22 cellular contexts compared by ENCODE assay signal in the genomic region with DNA sequence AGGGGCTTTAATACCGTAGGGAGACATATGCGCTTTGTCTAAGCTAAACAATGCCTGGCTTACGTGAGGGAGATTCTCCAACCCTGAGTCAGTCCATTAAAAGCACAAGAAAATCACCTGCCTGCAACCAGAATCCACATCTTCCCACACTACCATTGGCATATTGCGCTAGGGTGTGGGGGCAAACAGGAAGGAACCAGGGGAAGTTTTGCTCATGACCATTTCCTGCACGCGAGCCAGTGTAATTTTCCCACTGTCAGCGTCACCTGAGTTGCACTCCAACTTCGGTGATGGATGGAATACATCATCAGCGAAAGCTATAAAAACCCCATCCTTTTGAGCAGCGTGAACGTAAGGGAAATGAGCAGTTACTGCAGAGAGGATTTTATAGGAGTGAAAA.
DNase-seq lines count a peak whose midpoint lies in the region; ATAC-seq, FAIRE-seq and TF ChIP-seq lines count a peak whose summit lies in the region.
"Had no signal": no experiment of that assay in that cellular context is flagged by ENCODE, and none has a peak within 500 bp of the region (broad histone marks: within the 10 kb centered on the region; RNA-seq: fewer than 3 reads in every experiment).

No MANE protein-coding gene starts in this region.

- no peak for FAIRE-seq in H1 (lab: Jason Lieb, UNC)
- FAIRE-seq: bronchial epithelial cell, GM12891, GM19239, K562 had no signal

- H3K27me3 Mint-ChIP-seq in CD8-positive, alpha-beta memory T cell: no peaks in the 10 kb centered on the region
- no peaks in the 10 kb centered on the region for H3K27me3 Mint-ChIP-seq in natural killer cell (ENCODE audit: low read depth in 2 of 2)
- H3K27me3 Mint-ChIP-seq: activated CD8-positive, alpha-beta memory T cell treated with anti-CD3 and anti-CD28 coated beads, Interleukin-2, amount 10 ng/mL, durations not matched to agents 7 days and 5 days had no signal

- H3K79me1 ChIP-seq in H1 (ENCODE audit: low read depth, low read length): no peaks in the 10 kb centered on the region

- H3K36me3 ChIP-seq in A673 (ENCODE audit: insufficient read depth, low read length, poor library complexity, severe bottlenecking) (no peaks in the 10 kb centered on the region), H1 (ENCODE audit: control insufficient read depth in 2 of 4, insufficient read depth in 4 of 4, low read length in 3 of 4) (no peaks in the 10 kb centered on the region)
- H3K36me3 ChIP-seq in CD8-positive, alpha-beta memory T cell (ENCODE audit: insufficient read depth, low read length): no peaks in the 10 kb centered on the region
- H3K36me3 ChIP-seq: adrenal gland, neural progenitor cell, tibial artery had no signal

- H4K8ac ChIP-seq in H1 (ENCODE audit: extremely low read depth, insufficient read depth, low read length): no peak overlapping the region

- H2BK120ac ChIP-seq in H1 (replicated peaks; ENCODE audit: low read depth, low read length): no peak overlapping the region

- no peak overlapping the region for H3K4me2 ChIP-seq in H1 (ENCODE audit: insufficient read depth in 1 of 2, low read depth in 2 of 2, low read length in 2 of 2)
- H3K4me2 ChIP-seq: neural progenitor cell had no signal

- H2BK15ac ChIP-seq in H1 (ENCODE audit: low read length): no peak overlapping the region

- no peak overlapping the region for H2AFZ ChIP-seq in H1 (ENCODE audit: low read length)
- H2AFZ ChIP-seq: neural progenitor cell had no signal

- TF ChIP-seq RAD21 in H1 (IDR thresholded peaks at IDR 0.05 in 1 of 2, conservative IDR thresholded peaks at IDR 0.05 in 1 of 2; ENCODE audit: low read depth in 2 of 2, low read length in 2 of 2): no peak

- H3K9me3 Mint-ChIP-seq in CD8-positive, alpha-beta memory T cell: no peaks in the 10 kb centered on the region
- H3K9me3 Mint-ChIP-seq in natural killer cell: no peaks in the 10 kb centered on the region
- H3K9me3 Mint-ChIP-seq: neural progenitor cell had no signal

- no peak overlapping the region for H2BK20ac ChIP-seq in H1 (ENCODE audit: low read length)

- peaks cover 0 to 58% (median 17%) of the 10 kb centered on the region in 3 donors for H3K36me3 Mint-ChIP-seq in CD8-positive, alpha-beta memory T cell
- H3K36me3 Mint-ChIP-seq in natural killer cell: no peaks in the 10 kb centered on the region

- H3K4me3 ChIP-seq in A673 (ENCODE audit: low read depth, low read length, poor library complexity, severe bottlenecking): no peak overlapping the region
- no peak overlapping the region for H3K4me3 ChIP-seq in CD8-positive, alpha-beta memory T cell (ENCODE audit: low read length)
- H3K4me3 ChIP-seq in H1 (ENCODE audit: extremely low read depth in 1 of 4, insufficient read depth in 2 of 4, low read depth in 3 of 4, low read length in 4 of 4): no peak overlapping the region
- H3K4me3 ChIP-seq in dorsolateral prefrontal cortex: no peak overlapping the region
- H3K4me3 ChIP-seq: adrenal gland, K562, neural progenitor cell, tibial artery had no signal

- no peaks in the 10 kb centered on the region for H4K20me1 ChIP-seq in H1 (replicated peaks in 1 of 2; ENCODE audit: control insufficient read depth in 1 of 2, insufficient read depth in 2 of 2, low read length in 2 of 2)

- no peaks in the 10 kb centered on the region; a peak in 1 of 4 replicates for H3K79me2 ChIP-seq in H1 (ENCODE audit: control insufficient read depth in 1 of 2, insufficient read depth in 2 of 2, low read length in 2 of 2)

- no TSS peak for BruUV-seq in A673 (replicated peaks; lab: Mats Ljungman, UMichigan)

- H3K27ac ChIP-seq in A673 (ENCODE audit: low read depth, low read length, poor library complexity, severe bottlenecking) (no peak overlapping the region), H1 (ENCODE audit: low read depth, low read length) (no peak overlapping the region), dorsolateral prefrontal cortex (peak overlapping the region in 12 of 59 donors; percentile 3 to 58 (median 28))
- no peak overlapping the region for H3K27ac ChIP-seq in CD8-positive, alpha-beta memory T cell (ENCODE audit: low read depth, low read length)
- H3K27ac ChIP-seq: neural progenitor cell, tibial artery had no signal

- H2AK5ac ChIP-seq in H1 (ENCODE audit: low read depth, low read length): no peak overlapping the region

- intact Hi-C loops in A673 (cut with micrococcal nuclease; ENCODE audit: unreplicated experiment): no loop called here
- intact Hi-C loops in natural killer cell (cut with micrococcal nuclease): no loop called here
- intact Hi-C loops in dorsolateral prefrontal cortex (cut with DNase I): no loop called here

- H3K18ac ChIP-seq in H1 (ENCODE audit: extremely low read depth, low read length): no peak overlapping the region

- no peak overlapping the region for H3K14ac ChIP-seq in H1 (ENCODE audit: insufficient read length)

- 88% methylated on average over 11 of the region's 11 CpGs; no CpG with 5 or more reads in 1 of the 2 experiments for WGBS in H1 (ENCODE audit: extremely low coverage in 1 of 2, insufficient coverage in 1 of 2, insufficient read length in 1 of 2, insufficient replicate concordance in 2 of 2, low coverage in 1 of 2, low lambda C conversion rate in 2 of 2, missing lambda C conversion rate in 1 of 2), 2 experiments

- no peaks in the 10 kb centered on the region for H3K23me2 ChIP-seq in H1 (ENCODE audit: low read depth, low read length)

- no peak for TF ChIP-seq POLR2A in H1 (IDR thresholded peaks at IDR 0.05; ENCODE audit: control extremely low read depth in 1 of 2, low read depth in 2 of 2, low read length in 2 of 2)

- H3K4ac ChIP-seq in H1 (replicated peaks; ENCODE audit: insufficient read length, low read depth, low read length): no peak overlapping the region

- H3K9me3 ChIP-seq in A673 (ENCODE audit: low read depth, low read length, poor library complexity, severe bottlenecking) (no peaks in the 10 kb centered on the region), H1 (ENCODE audit: insufficient read depth in 2 of 2, low read depth in 1 of 2, low read length in 1 of 2) (no peaks in the 10 kb centered on the region)
- no peaks in the 10 kb centered on the region for H3K9me3 ChIP-seq in CD8-positive, alpha-beta memory T cell (ENCODE audit: low read length)
- H3K9me3 ChIP-seq: adrenal gland, tibial artery had no signal

- H4K5ac ChIP-seq in H1 (ENCODE audit: insufficient read length, low read depth, low read length): no peak overlapping the region

- POLR2A ChIA-PET in A673 (lab: Charles Lee; ENCODE audit: low non-redundant PET) (no interaction called here), H1 (lab: Charles Lee; ENCODE audit: partially characterized antibody) (no interaction called here)
- POLR2A ChIA-PET in CD8-positive, alpha-beta memory T cell (lab: Charles Lee): no interaction called here

- H3K27ac Mint-ChIP-seq in CD8-positive, alpha-beta memory T cell: peak overlapping the region in 5 of 8 donors; percentile 42 to 78 (median 68)
- peak overlapping the region; percentile 64 to 76 for H3K27ac Mint-ChIP-seq in natural killer cell
- H3K27ac Mint-ChIP-seq: activated CD8-positive, alpha-beta memory T cell treated with anti-CD3 and anti-CD28 coated beads, Interleukin-2, amount 10 ng/mL, durations not matched to agents 7 days and 5 days had no signal

- no peak overlapping the region for H3K56ac ChIP-seq in H1 (replicated peaks; ENCODE audit: insufficient read length, low read depth, low read length)

- H3K23ac ChIP-seq in H1 (ENCODE audit: insufficient read length): no peak overlapping the region

- no peaks in the 10 kb centered on the region for H3K4me1 ChIP-seq in A673 (ENCODE audit: insufficient read depth, low read length, poor library complexity, severe bottlenecking)
- H3K4me1 ChIP-seq in CD8-positive, alpha-beta memory T cell (ENCODE audit: insufficient read depth, low read length): peaks cover 5% of the 10 kb centered on the region
- peaks cover 0 to 3% (median 1%) of the 10 kb centered on the region in 4 experiments; a peak in 2 of 7 replicates for H3K4me1 ChIP-seq in H1 (replicated peaks in 1 of 4; ENCODE audit: control insufficient read depth in 3 of 4, insufficient read depth in 4 of 4, low read length in 3 of 4)
- H3K4me1 ChIP-seq: neural progenitor cell had no signal

- no peak for TF ChIP-seq EP300 in H1 (IDR thresholded peaks at IDR 0.05; ENCODE audit: borderline replicate concordance in 1 of 2, low read depth in 2 of 2, low read length in 2 of 2)

- peaks cover 33 to 62% (median 55%) of the 10 kb centered on the region in 3 donors for H3K4me1 Mint-ChIP-seq in CD8-positive, alpha-beta memory T cell
- peaks cover 58 to 66% of the 10 kb centered on the region in 2 donors for H3K4me1 Mint-ChIP-seq in natural killer cell

- H3K27me3 ChIP-seq in A673 (replicated peaks; ENCODE audit: insufficient read depth, low read depth, low read length, poor library complexity) (no peaks in the 10 kb centered on the region), H1 (replicated peaks in 1 of 4; ENCODE audit: control insufficient read depth in 3 of 4, extremely low read depth in 1 of 4, insufficient read depth in 3 of 4, low read length in 3 of 4) (no peaks in the 10 kb centered on the region), dorsolateral prefrontal cortex (no peaks in the 10 kb centered on the region)
- H3K27me3 ChIP-seq in CD8-positive, alpha-beta memory T cell (ENCODE audit: insufficient read depth, low read length, poor library complexity, severe bottlenecking): no peaks in the 10 kb centered on the region
- H3K27me3 ChIP-seq: adrenal gland, neural progenitor cell, tibial artery had no signal

- no peak overlapping the region for H4K91ac ChIP-seq in H1 (replicated peaks; ENCODE audit: insufficient read length, low read length)

- DNase-seq in A673 (ENCODE audit: low spot score): peak; percentile 14
- DNase-seq in CD8-positive, alpha-beta memory T cell: no peak
- no peak for DNase-seq in H1 (ENCODE audit: low read depth in 1 of 2, low spot score in 2 of 2)
- no peak for DNase-seq in natural killer cell
- DNase-seq in dorsolateral prefrontal cortex: no peak
- DNase-seq in SIG-M5 (lab: John Stamatoyannopoulos, UW): no peak
- DNase-seq in NCI-H2029 treated with DMSO at 0.1 percent for 48 hours (lab: John Stamatoyannopoulos, UW): no peak
- DNase-seq: activated CD8-positive, alpha-beta memory T cell treated with anti-CD3 and anti-CD28 coated beads, Interleukin-2, amount 10 ng/mL, durations not matched to agents 7 days and 5 days; activated effector memory CD4-positive, alpha-beta T cell treated with anti-CD3 and anti-CD28 coated beads, Interleukin-2, amount 50 U/mL, for 16 hours; DMS79; erythroblast; left colon; midbrain; NCI-H1436 treated with DMSO at 0.1 percent for 48 hours; NCI-H748 treated with DMSO at 0.1 percent for 48 hours; tibial artery had no signal

- ATAC-seq in natural killer cell: no peak
- ATAC-seq: activated CD8-positive, alpha-beta memory T cell treated with anti-CD3 and anti-CD28 coated beads, Interleukin-2, amount 10 ng/mL, durations not matched to agents 7 days and 5 days; K562; left colon had no signal

- H3K9ac ChIP-seq in H1 (replicated peaks in 1 of 4; ENCODE audit: extremely low read depth in 1 of 4, low read depth in 3 of 4, low read length in 3 of 4): no peak overlapping the region
- H3K9ac ChIP-seq: neural progenitor cell had no signal

- no peak overlapping the region for H3K4me3 Mint-ChIP-seq in CD8-positive, alpha-beta memory T cell
- no peak overlapping the region for H3K4me3 Mint-ChIP-seq in natural killer cell
- H3K4me3 Mint-ChIP-seq: activated CD8-positive, alpha-beta memory T cell treated with anti-CD3 and anti-CD28 coated beads, Interleukin-2, amount 10 ng/mL, durations not matched to agents 7 days and 5 days; neural progenitor cell had no signal

- CTCF ChIA-PET in A673 (lab: Charles Lee): no interaction called here
- CTCF ChIA-PET in CD8-positive, alpha-beta memory T cell (lab: Charles Lee): no interaction called here
- CTCF ChIA-PET in H1 (lab: Charles Lee; ENCODE audit: partially characterized antibody): interaction anchor here (0.8 to 2.8 kb wide), 10 partner anchors 9 to 175 kb away, joined by 3 to 13 read pairs (median 4); no protein-coding TSS in a partner anchor

- H2BK5ac ChIP-seq in H1 (ENCODE audit: low read depth, low read length): 0 out of 2 replicates have a peak overlapping the region, but pooled peaks have one; percentile 1

- no peak overlapping the region for H2BK12ac ChIP-seq in H1 (ENCODE audit: low read depth, low read length)

- no peak for TF ChIP-seq CTCF in A673 (conservative IDR thresholded peaks at IDR 0.05; ENCODE audit: low read depth, low read length)
- TF ChIP-seq CTCF in H1 (IDR thresholded peaks at IDR 0.05; ENCODE audit: control extremely low read depth in 1 of 3, insufficient read depth in 1 of 3, low read depth in 1 of 3, low read length in 3 of 3): no peak
- no peak for TF ChIP-seq CTCF in natural killer cell (IDR thresholded peaks at IDR 0.05)
- no peak for TF ChIP-seq CTCF in dorsolateral prefrontal cortex (IDR thresholded peaks at IDR 0.05 in 54 of 56, conservative IDR thresholded peaks at IDR 0.05 in 2 of 56; ENCODE audit: low read depth in 1 of 56, partially characterized antibody in 56 of 56)
